In genomic region chr21:36773111-36773510, GRCh38 we compare ENCODE assay signal across 8 cellular contexts.
A peak's percentile ranks its signal among the peaks of the same experiment; 100 is the strongest.
DNase-seq lines count a peak whose midpoint lies in the region; ATAC-seq and TF ChIP-seq lines count a peak whose summit lies in the region.

No MANE protein-coding gene starts in this region.

- no peak for ATAC-seq in HG03045 (IDR thresholded peaks at IDR 0.05; ENCODE audit: unreplicated experiment)
- ATAC-seq in GM19455 (IDR thresholded peaks at IDR 0.05; ENCODE audit: unreplicated experiment), result no peak
- ATAC-seq in sciatic nerve, result no peak

- TF ChIP-seq CTCF in AG10803 (conservative IDR thresholded peaks at IDR 0.05; ENCODE audit: low read length), result no peak

- peak; percentile 88 for DNase-seq in AG10803 (ENCODE audit: low read depth)
- peak; percentile 22 for DNase-seq in NCI-H1694 (lab: John Stamatoyannopoulos, UW)
- DNase-seq in cerebellum (ENCODE audit: low spot score), result peak; percentile 79
- DNase-seq in medulla oblongata (ENCODE audit: extremely low spot score), result peak; percentile 42
- no peak for DNase-seq in globus pallidus (ENCODE audit: low spot score)
- DNase-seq in sciatic nerve (ENCODE audit: low spot score), result no peak

- intact Hi-C loops in sciatic nerve (cut with DNase I), result no loop called here

- no peak overlapping the region for H3K4me3 ChIP-seq in AG10803 (ENCODE audit: low read length)

Comparison
In these comparisons a context has a peak if more than half of its experiments do, and no peak if none do; other contexts are left out.
1. DNase-seq: peak in AG10803 (single experiment), NCI-H1694 (single experiment), cerebellum (single experiment) and medulla oblongata (single experiment); none in globus pallidus (single experiment) and sciatic nerve (single experiment).